In the genomic region with DNA sequence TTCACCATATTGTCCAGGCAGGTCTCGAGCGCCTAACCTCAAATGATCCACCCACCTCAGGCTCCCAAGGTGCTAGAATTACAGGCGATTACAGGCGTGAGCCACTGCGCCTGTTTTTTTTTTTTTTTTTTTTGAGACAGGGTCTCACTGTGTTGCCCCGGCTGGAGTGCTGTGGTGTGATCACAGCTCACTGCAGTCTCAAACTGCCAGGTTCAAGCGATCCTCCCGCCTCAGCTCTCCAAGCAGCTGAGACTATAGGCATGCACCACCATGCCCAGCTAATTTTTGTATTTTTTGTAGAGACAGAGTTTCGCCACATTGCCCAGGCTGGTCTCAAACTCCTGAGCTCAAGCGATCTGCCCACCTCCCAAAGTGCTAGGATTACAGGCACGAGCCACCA, we compare ENCODE assay signal across 1 cellular context. TPM values are rescaled to one million over a fixed set of nuclear protein-coding genes. Genes with fewer than 3 reads are reported as not detected.
"Had no signal": no experiment of that assay in that cellular context is flagged by ENCODE, and none has a peak within 500 bp of the region (broad histone marks: within the 10 kb centered on the region; RNA-seq: fewer than 3 reads in every experiment).

No MANE protein-coding gene starts in this region.

RNA-seq across cellular contexts. Expression of gene ITGB1BP2, which starts 22.9 kb away (rescaled TPM):
- total RNA-seq: ascending aorta had no signal
